In the genomic region with DNA sequence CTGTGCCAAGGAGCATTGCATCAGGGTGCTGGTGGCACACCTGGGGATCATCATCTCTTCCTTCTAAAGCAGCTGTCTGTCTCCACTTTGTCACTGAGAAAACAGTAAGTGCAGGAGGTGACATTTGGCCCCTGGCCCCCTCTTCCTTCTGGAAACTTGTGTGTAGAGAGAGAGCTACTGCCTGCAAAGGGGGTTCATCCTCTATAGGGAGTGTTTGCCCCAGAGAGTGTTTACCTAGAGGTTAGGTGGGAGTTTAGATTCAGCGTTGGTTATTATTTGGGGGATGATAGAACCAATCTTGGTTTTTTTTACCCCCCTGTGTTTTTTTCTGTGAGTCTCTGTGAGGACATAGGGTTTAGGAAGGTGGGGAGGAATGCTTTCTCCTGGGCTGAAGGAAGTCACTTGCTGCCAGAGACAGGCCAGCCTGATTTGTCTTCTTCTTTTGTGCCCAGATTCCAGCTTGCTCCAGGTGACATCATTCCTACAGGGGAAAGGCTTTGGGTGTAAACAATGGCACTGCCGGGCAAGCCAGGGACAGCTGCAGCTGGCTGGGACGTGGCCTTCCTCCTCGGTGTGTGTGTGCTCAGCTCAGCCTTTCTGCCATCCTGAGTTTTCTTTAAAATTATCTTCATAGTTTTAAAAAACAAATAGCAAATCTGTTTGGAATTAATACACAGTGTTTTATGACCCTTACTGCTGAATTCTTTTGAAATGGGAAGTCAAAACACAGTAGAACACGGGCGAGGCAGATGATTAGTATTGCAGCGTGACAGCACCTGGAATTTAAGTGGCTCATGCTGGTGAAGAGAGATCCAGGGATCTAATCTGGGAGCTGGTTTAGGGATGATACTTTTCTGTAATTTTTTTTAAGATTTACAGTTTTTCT, we compare ENCODE assay signal across 1 cellular context.
TF ChIP-seq lines count a peak whose summit lies in the region.

No MANE protein-coding gene starts in this region.

TF ChIP-seq in liver, 16 proteins besides CTCF, POLR2A, EP300 and RAD21 (continued from another document):
- TF ChIP-seq HNF4A (conservative IDR thresholded peaks at IDR 0.05) (peak in 1 of 2 donors; percentile 10), SP1 (IDR thresholded peaks at IDR 0.05) (no peak), EGR1 (IDR thresholded peaks at IDR 0.05; ENCODE audit: low read depth in 2 of 2) (no peak), RXRA (IDR thresholded peaks at IDR 0.05) (no peak), HNF4G (IDR thresholded peaks at IDR 0.05) (no peak), NR2F2 (IDR thresholded peaks at IDR 0.05) (no peak)
- TF ChIP-seq, protein P1, sequence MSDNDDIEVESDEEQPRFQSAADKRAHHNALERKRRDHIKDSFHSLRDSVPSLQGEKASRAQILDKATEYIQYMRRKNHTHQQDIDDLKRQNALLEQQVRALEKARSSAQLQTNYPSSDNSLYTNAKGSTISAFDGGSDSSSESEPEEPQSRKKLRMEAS (IDR thresholded peaks at IDR 0.05) = no peak
